ENCODE assay signal across 25 cellular contexts in the genomic region with DNA sequence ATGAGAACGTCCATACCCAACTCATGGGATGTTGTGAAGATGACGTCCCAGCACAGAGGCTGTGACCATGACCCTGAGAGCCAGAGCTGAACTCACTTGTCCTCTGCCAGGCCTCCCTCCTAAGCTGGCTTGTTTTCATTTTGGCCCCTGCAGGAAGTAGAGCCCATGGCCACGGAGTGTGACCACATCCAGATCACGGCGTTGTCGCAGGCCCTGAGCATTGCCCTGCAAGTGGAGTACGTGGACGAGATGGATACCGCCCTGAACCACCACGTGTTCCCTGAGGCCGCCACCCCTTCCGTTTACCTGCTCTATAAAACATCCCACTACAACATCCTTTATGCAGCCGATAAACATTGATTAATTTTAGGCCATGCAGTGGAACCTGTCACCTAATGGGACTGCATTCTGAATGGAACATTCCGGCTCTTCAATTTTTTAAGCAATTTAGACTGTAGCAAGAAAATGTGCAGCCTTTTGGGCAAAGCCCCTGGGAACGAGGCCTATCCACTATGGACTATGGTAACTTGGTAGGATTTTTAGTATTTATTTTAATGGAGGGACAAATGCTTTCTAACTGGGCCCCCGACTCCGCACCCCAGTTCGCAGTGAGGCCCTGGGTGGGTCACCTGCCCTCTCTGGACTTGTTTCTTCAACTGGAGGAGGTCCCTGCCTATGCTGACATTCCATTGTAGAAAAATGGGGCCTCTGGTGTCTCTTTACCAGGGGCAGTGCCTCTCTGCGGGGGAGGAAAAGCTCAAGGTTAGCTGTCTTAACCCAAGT. TPM values are rescaled to one million over a fixed set of nuclear protein-coding genes. Genes with fewer than 3 reads are reported as not detected.
A peak's percentile ranks its signal among the peaks of the same experiment; 100 is the strongest.
DNase-seq lines count a peak whose midpoint lies in the region; ATAC-seq and TF ChIP-seq lines count a peak whose summit lies in the region.
"Had no signal": no experiment of that assay in that cellular context is flagged by ENCODE, and none has a peak within 500 bp of the region (broad histone marks: within the 10 kb centered on the region; RNA-seq: fewer than 3 reads in every experiment).

No MANE protein-coding gene starts in this region.

- POLR2A ChIA-PET in activated CD8-positive, alpha-beta T cell treated with anti-CD3 and anti-CD28 coated beads, Interleukin-2, amount 10 ng/mL, durations not matched to agents 7 days and 5 days (lab: Charles Lee): no interaction called here
- POLR2A ChIA-PET in activated CD8-positive, alpha-beta T cell treated with anti-CD3 and anti-CD28 coated beads for 36 hours (lab: Charles Lee): interaction anchor here (0.5 to 2.4 kb wide), 5 partner anchors 11 to 36 kb away, joined by 3 to 9 read pairs (median 3); partner anchors contain the start of genes DDX24 and IFI27L1
- POLR2A ChIA-PET in naive thymus-derived CD4-positive, alpha-beta T cell (lab: Charles Lee): no interaction called here

- no peak for ATAC-seq in activated CD8-positive, alpha-beta T cell treated with anti-CD3 and anti-CD28 coated beads, Interleukin-2, amount 10 ng/mL, durations not matched to agents 7 days and 5 days
- no peak for ATAC-seq in activated CD8-positive, alpha-beta T cell treated with anti-CD3 and anti-CD28 coated beads for 36 hours
- no peak for ATAC-seq in RWPE2 (ENCODE audit: low read depth)
- no peak for ATAC-seq in stimulated activated effector memory CD8-positive, alpha-beta T cell treated with anti-CD3 and anti-CD28 coated beads, Interleukin-12 subunit alpha, Interleukin-12 subunit beta, amount 100 ng/mL, for 72 hours
- no peak for ATAC-seq in naive thymus-derived CD4-positive, alpha-beta T cell
- ATAC-seq: A549; lower lobe of right lung; stimulated activated naive CD8-positive, alpha-beta T cell treated with anti-CD3 and anti-CD28 coated beads, Interleukin-15, Interleukin-2, amounts not matched to agents 100 U/mL and 50 U/mL, for 24 hours had no signal

- H3K9me3 Mint-ChIP-seq in activated CD8-positive, alpha-beta T cell treated with anti-CD3 and anti-CD28 coated beads, Interleukin-2, amount 10 ng/mL, durations not matched to agents 7 days and 5 days (ENCODE audit: insufficient read depth): no peaks in the 10 kb centered on the region
- no peaks in the 10 kb centered on the region for H3K9me3 Mint-ChIP-seq in activated CD8-positive, alpha-beta T cell treated with anti-CD3 and anti-CD28 coated beads for 36 hours
- H3K9me3 Mint-ChIP-seq in endodermal cell: no peaks in the 10 kb centered on the region
- H3K9me3 Mint-ChIP-seq in stimulated activated effector memory CD8-positive, alpha-beta T cell treated with anti-CD3 and anti-CD28 coated beads, Interleukin-12 subunit alpha, Interleukin-12 subunit beta, amount 100 ng/mL, for 72 hours: no peaks in the 10 kb centered on the region
- H3K9me3 Mint-ChIP-seq in naive thymus-derived CD4-positive, alpha-beta T cell: peaks cover 0 to 1% (median 0%) of the 10 kb centered on the region in 11 donors
- H3K9me3 Mint-ChIP-seq: HFFc6 had no signal

- H3K23ac ChIP-seq in mesenchymal stem cell (ENCODE audit: low read length in 2 of 2): no peak overlapping the region

- H4K91ac ChIP-seq in mesenchymal stem cell (ENCODE audit: low read length): no peak overlapping the region

- H2BK15ac ChIP-seq in mesenchymal stem cell (ENCODE audit: low read depth, poor library complexity, severe bottlenecking): no peak overlapping the region

- WGBS in endodermal cell (ENCODE audit: insufficient coverage in 1 of 2, insufficient read length in 1 of 2), 2 experiments: 95 to 97% methylated on average over 16 to 19 of the region's 19 CpGs
- WGBS in mesenchymal stem cell: 97% methylated on average over 19 of the region's 19 CpGs

- no peak for DNase-seq in activated CD8-positive, alpha-beta T cell treated with anti-CD3 and anti-CD28 coated beads, Interleukin-2, amount 10 ng/mL, durations not matched to agents 7 days and 5 days
- DNase-seq in activated CD8-positive, alpha-beta T cell treated with anti-CD3 and anti-CD28 coated beads for 36 hours: no peak
- DNase-seq in RWPE2 (ENCODE audit: low spot score) (peak; percentile 54), endodermal cell (peak; percentile 17), G401 (ENCODE audit: low spot score) (no peak), mesenchymal stem cell (no peak)
- DNase-seq in stimulated activated effector memory CD8-positive, alpha-beta T cell treated with anti-CD3 and anti-CD28 coated beads, Interleukin-12 subunit alpha, Interleukin-12 subunit beta, amount 100 ng/mL, for 72 hours (ENCODE audit: low spot score in 2 of 2): no peak
- no peak for DNase-seq in naive thymus-derived CD4-positive, alpha-beta T cell
- DNase-seq: anterior cingulate cortex; Calu3; HFFc6; Karpas-422; lower lobe of right lung; NCI-H1694; NCI-H69; nucleus accumbens; stimulated activated CD4-positive, alpha-beta T cell treated with anti-CD3 and anti-CD28 coated beads, Interleukin-4, amount 100 ng/mL, for 1 hour; stimulated activated naive CD8-positive, alpha-beta T cell treated with anti-CD3 and anti-CD28 coated beads, Interleukin-15, Interleukin-2, amounts not matched to agents 100 U/mL and 50 U/mL, for 24 hours had no signal

- H3K27ac ChIP-seq in RWPE2 (ENCODE audit: poor library complexity, severe bottlenecking): no peak overlapping the region
- no peak overlapping the region for H3K27ac ChIP-seq in endodermal cell (ENCODE audit: low read depth, low read length)
- no peak overlapping the region for H3K27ac ChIP-seq in mesenchymal stem cell (ENCODE audit: low read length, poor library complexity, severe bottlenecking)
- no peak overlapping the region for H3K27ac ChIP-seq in naive thymus-derived CD4-positive, alpha-beta T cell (ENCODE audit: low read depth, low read length)
- H3K27ac ChIP-seq: A549, BLaER1, lower lobe of right lung, SK-N-MC, tibial artery had no signal

- no peak overlapping the region for H2BK12ac ChIP-seq in mesenchymal stem cell (ENCODE audit: low read length in 2 of 2)

- H2AFZ ChIP-seq in mesenchymal stem cell (ENCODE audit: low read depth, low read length): no peak overlapping the region

- H3K27me3 ChIP-seq in RWPE2 (ENCODE audit: insufficient read depth, poor library complexity, severe bottlenecking): no peaks in the 10 kb centered on the region
- no peaks in the 10 kb centered on the region for H3K27me3 ChIP-seq in endodermal cell (ENCODE audit: control insufficient read depth, insufficient read depth, low read length, poor library complexity, severe bottlenecking)
- H3K27me3 ChIP-seq in mesenchymal stem cell (ENCODE audit: control insufficient read depth in 1 of 2, insufficient read depth in 1 of 2, low read length in 2 of 2): no peaks in the 10 kb centered on the region
- H3K27me3 ChIP-seq in naive thymus-derived CD4-positive, alpha-beta T cell (ENCODE audit: control insufficient read depth in 2 of 2, insufficient read depth in 2 of 2, low read length in 2 of 2): no peaks in the 10 kb centered on the region
- H3K27me3 ChIP-seq: BLaER1, tibial artery had no signal

- no peaks in the 10 kb centered on the region for H3K4me1 ChIP-seq in RWPE2 (ENCODE audit: insufficient read depth, poor library complexity, severe bottlenecking)
- H3K4me1 ChIP-seq in endodermal cell (ENCODE audit: control insufficient read depth, insufficient read depth, low read length): no peaks in the 10 kb centered on the region
- peaks cover 9% of the 10 kb centered on the region for H3K4me1 ChIP-seq in mesenchymal stem cell (ENCODE audit: control insufficient read depth, insufficient read depth, low read depth, low read length)
- no peaks in the 10 kb centered on the region for H3K4me1 ChIP-seq in naive thymus-derived CD4-positive, alpha-beta T cell (ENCODE audit: control insufficient read depth in 2 of 2, insufficient read depth in 2 of 2, low read length in 2 of 2)
- H3K4me1 ChIP-seq: A549, BLaER1 had no signal

- H3K18ac ChIP-seq in mesenchymal stem cell (ENCODE audit: low read depth in 1 of 2, low read length in 2 of 2): no peak overlapping the region

- H2BK120ac ChIP-seq in mesenchymal stem cell (ENCODE audit: low read depth, low read length): no peak overlapping the region

- in situ Hi-C loops in G401 (cut with HindIII; ENCODE audit: low sequenced_read_pairs): loop anchor here (25.0 kb wide), 1 partner anchor 142 kb away; no protein-coding TSS in a partner anchor

- H3K9me3 ChIP-seq in RWPE2 (ENCODE audit: severe bottlenecking) (no peaks in the 10 kb centered on the region), endodermal cell (ENCODE audit: control insufficient read depth, low read length) (no peaks in the 10 kb centered on the region), mesenchymal stem cell (ENCODE audit: control insufficient read depth, low read length) (no peaks in the 10 kb centered on the region)
- H3K9me3 ChIP-seq in naive thymus-derived CD4-positive, alpha-beta T cell (ENCODE audit: control insufficient read depth in 2 of 3, low read length in 3 of 3): no peaks in the 10 kb centered on the region
- H3K9me3 ChIP-seq: A549, BLaER1, lower lobe of right lung, tibial artery had no signal

- intact Hi-C loops in activated CD8-positive, alpha-beta T cell treated with anti-CD3 and anti-CD28 coated beads for 36 hours (cut with micrococcal nuclease): no loop called here
- intact Hi-C loops in naive thymus-derived CD4-positive, alpha-beta T cell (cut with micrococcal nuclease): no loop called here

- H3K4me2 ChIP-seq in mesenchymal stem cell (ENCODE audit: low read length, poor library complexity, severe bottlenecking): no peak overlapping the region
- H3K4me2 ChIP-seq: A549, BLaER1 had no signal

- H3K9ac ChIP-seq in endodermal cell (ENCODE audit: extremely low read depth, low read length, poor library complexity, severe bottlenecking) (no peak overlapping the region), mesenchymal stem cell (ENCODE audit: low read length) (no peak overlapping the region)
- H3K9ac ChIP-seq: BLaER1 had no signal

- H3K27ac Mint-ChIP-seq in activated CD8-positive, alpha-beta T cell treated with anti-CD3 and anti-CD28 coated beads, Interleukin-2, amount 10 ng/mL, durations not matched to agents 7 days and 5 days: peak overlapping the region; percentile 48
- no peak overlapping the region for H3K27ac Mint-ChIP-seq in activated CD8-positive, alpha-beta T cell treated with anti-CD3 and anti-CD28 coated beads for 36 hours
- no peak overlapping the region for H3K27ac Mint-ChIP-seq in endodermal cell
- H3K27ac Mint-ChIP-seq in stimulated activated effector memory CD8-positive, alpha-beta T cell treated with anti-CD3 and anti-CD28 coated beads, Interleukin-12 subunit alpha, Interleukin-12 subunit beta, amount 100 ng/mL, for 72 hours: peak overlapping the region; percentile 20
- H3K27ac Mint-ChIP-seq in naive thymus-derived CD4-positive, alpha-beta T cell: peak overlapping the region in 4 of 9 donors; percentile 10 to 83 (median 36)
- H3K27ac Mint-ChIP-seq: HFFc6 had no signal

- peaks cover 8% of the 10 kb centered on the region for H3K4me1 Mint-ChIP-seq in activated CD8-positive, alpha-beta T cell treated with anti-CD3 and anti-CD28 coated beads, Interleukin-2, amount 10 ng/mL, durations not matched to agents 7 days and 5 days (ENCODE audit: low read depth)
- H3K4me1 Mint-ChIP-seq in activated CD8-positive, alpha-beta T cell treated with anti-CD3 and anti-CD28 coated beads for 36 hours (ENCODE audit: low read depth): no peaks in the 10 kb centered on the region
- H3K4me1 Mint-ChIP-seq in endodermal cell: no peaks in the 10 kb centered on the region
- H3K4me1 Mint-ChIP-seq in stimulated activated effector memory CD8-positive, alpha-beta T cell treated with anti-CD3 and anti-CD28 coated beads, Interleukin-12 subunit alpha, Interleukin-12 subunit beta, amount 100 ng/mL, for 72 hours: no peaks in the 10 kb centered on the region
- peaks cover 0 to under 1% (median 0%) of the 10 kb centered on the region in 7 donors for H3K4me1 Mint-ChIP-seq in naive thymus-derived CD4-positive, alpha-beta T cell

- no peak overlapping the region for H3K4me3 Mint-ChIP-seq in activated CD8-positive, alpha-beta T cell treated with anti-CD3 and anti-CD28 coated beads, Interleukin-2, amount 10 ng/mL, durations not matched to agents 7 days and 5 days
- H3K4me3 Mint-ChIP-seq in activated CD8-positive, alpha-beta T cell treated with anti-CD3 and anti-CD28 coated beads for 36 hours: no peak overlapping the region
- no peak overlapping the region for H3K4me3 Mint-ChIP-seq in endodermal cell
- H3K4me3 Mint-ChIP-seq in stimulated activated effector memory CD8-positive, alpha-beta T cell treated with anti-CD3 and anti-CD28 coated beads, Interleukin-12 subunit alpha, Interleukin-12 subunit beta, amount 100 ng/mL, for 72 hours: no peak overlapping the region
- H3K4me3 Mint-ChIP-seq in naive thymus-derived CD4-positive, alpha-beta T cell: peak overlapping the region in 1 of 10 donors; percentile 37
- H3K4me3 Mint-ChIP-seq: HFFc6 had no signal

- no peak overlapping the region for H3K4ac ChIP-seq in mesenchymal stem cell (ENCODE audit: low read depth in 1 of 2, low read length in 2 of 2)

- no peak overlapping the region for H3K14ac ChIP-seq in mesenchymal stem cell (ENCODE audit: low read length in 2 of 2)

- no peaks in the 10 kb centered on the region for H3K27me3 Mint-ChIP-seq in activated CD8-positive, alpha-beta T cell treated with anti-CD3 and anti-CD28 coated beads, Interleukin-2, amount 10 ng/mL, durations not matched to agents 7 days and 5 days (ENCODE audit: low read depth)
- no peaks in the 10 kb centered on the region for H3K27me3 Mint-ChIP-seq in activated CD8-positive, alpha-beta T cell treated with anti-CD3 and anti-CD28 coated beads for 36 hours
- no peaks in the 10 kb centered on the region for H3K27me3 Mint-ChIP-seq in endodermal cell (ENCODE audit: insufficient read depth)
- no peaks in the 10 kb centered on the region for H3K27me3 Mint-ChIP-seq in naive thymus-derived CD4-positive, alpha-beta T cell

- CTCF ChIA-PET in activated CD8-positive, alpha-beta T cell treated with anti-CD3 and anti-CD28 coated beads, Interleukin-2, amount 10 ng/mL, durations not matched to agents 7 days and 5 days (lab: Charles Lee): interaction anchor here (1.0 to 7.2 kb wide), 6 partner anchors 9 to 106 kb away, joined by 3 to 52 read pairs (median 4); no protein-coding TSS in a partner anchor
- CTCF ChIA-PET in activated CD8-positive, alpha-beta T cell treated with anti-CD3 and anti-CD28 coated beads for 36 hours (lab: Charles Lee): interaction anchor here (0.8 to 5.0 kb wide), 5 partner anchors 10 to 106 kb away, joined by 3 to 22 read pairs (median 3); no protein-coding TSS in a partner anchor
- CTCF ChIA-PET in naive thymus-derived CD4-positive, alpha-beta T cell (lab: Charles Lee): no interaction called here

- H3K36me3 Mint-ChIP-seq in activated CD8-positive, alpha-beta T cell treated with anti-CD3 and anti-CD28 coated beads, Interleukin-2, amount 10 ng/mL, durations not matched to agents 7 days and 5 days (ENCODE audit: low read depth): peaks cover 33% of the 10 kb centered on the region
- peaks cover 31% of the 10 kb centered on the region for H3K36me3 Mint-ChIP-seq in activated CD8-positive, alpha-beta T cell treated with anti-CD3 and anti-CD28 coated beads for 36 hours (ENCODE audit: low read depth)
- H3K36me3 Mint-ChIP-seq in endodermal cell (ENCODE audit: low read depth): peaks cover 38% of the 10 kb centered on the region
- peaks cover 77% of the 10 kb centered on the region for H3K36me3 Mint-ChIP-seq in stimulated activated effector memory CD8-positive, alpha-beta T cell treated with anti-CD3 and anti-CD28 coated beads, Interleukin-12 subunit alpha, Interleukin-12 subunit beta, amount 100 ng/mL, for 72 hours
- peaks cover 5 to 29% (median 14%) of the 10 kb centered on the region in 5 donors for H3K36me3 Mint-ChIP-seq in naive thymus-derived CD4-positive, alpha-beta T cell

- H3K79me1 ChIP-seq in mesenchymal stem cell (replicated peaks; ENCODE audit: low read length, poor library complexity, severe bottlenecking): peaks cover 27% of the 10 kb centered on the region

- H2AK5ac ChIP-seq in mesenchymal stem cell (ENCODE audit: low read length, severe bottlenecking): no peak overlapping the region

- H3K36me3 ChIP-seq in RWPE2 (ENCODE audit: low read depth) (peaks cover 45% of the 10 kb centered on the region), endodermal cell (ENCODE audit: control insufficient read depth, insufficient read depth, low read length) (peaks cover 41% of the 10 kb centered on the region), mesenchymal stem cell (ENCODE audit: control insufficient read depth in 1 of 2, insufficient read depth in 2 of 2, low read depth in 1 of 2, low read length in 2 of 2) (peaks cover 71 to 91% of the 10 kb centered on the region in 2 experiments)
- H3K36me3 ChIP-seq in naive thymus-derived CD4-positive, alpha-beta T cell (ENCODE audit: control insufficient read depth in 2 of 3, insufficient read depth in 3 of 3, low read length in 3 of 3): peaks cover 9 to 63% (median 23%) of the 10 kb centered on the region in 3 experiments

- no peak overlapping the region for H4K8ac ChIP-seq in mesenchymal stem cell (ENCODE audit: low read length)

- TF ChIP-seq CTCF in activated CD8-positive, alpha-beta T cell treated with anti-CD3 and anti-CD28 coated beads for 36 hours (IDR thresholded peaks at IDR 0.05): no peak
- TF ChIP-seq CTCF in RWPE2 (IDR thresholded peaks at IDR 0.05; ENCODE audit: poor library complexity, severe bottlenecking) (no peak), endodermal cell (conservative IDR thresholded peaks at IDR 0.05) (no peak)

- H2BK5ac ChIP-seq in mesenchymal stem cell (ENCODE audit: low read depth, low read length, poor library complexity, severe bottlenecking): no peak overlapping the region

- H3K4me3 ChIP-seq in RWPE2 (ENCODE audit: severe bottlenecking) (no peak overlapping the region), endodermal cell (ENCODE audit: low read length) (no peak overlapping the region), mesenchymal stem cell (ENCODE audit: insufficient read depth in 1 of 2, low read depth in 1 of 2, low read length in 2 of 2) (no peak overlapping the region)
- no peak overlapping the region for H3K4me3 ChIP-seq in naive thymus-derived CD4-positive, alpha-beta T cell (ENCODE audit: low read length)
- H3K4me3 ChIP-seq: A549, BLaER1, lower lobe of right lung, SK-N-MC, tibial artery had no signal

RNA-seq across cellular contexts. Expression of gene OTUB2, which starts 19.6 kb away (rescaled TPM):
- 1 to 10 TPM; 1.4 to 1.7 TPM for total RNA-seq in activated CD8-positive, alpha-beta T cell treated with anti-CD3 and anti-CD28 coated beads, Interleukin-2, amount 10 ng/mL, durations not matched to agents 7 days and 5 days
- under 1 TPM; 0.25 to 0.29 TPM for total RNA-seq in activated CD8-positive, alpha-beta T cell treated with anti-CD3 and anti-CD28 coated beads for 36 hours
- 1 to 10 TPM; 6.3 to 6.7 TPM for total RNA-seq in endodermal cell
- polyA plus RNA-seq in endodermal cell (2013, experiment 1 of 2): 6.3 TPM
- polyA plus RNA-seq in endodermal cell (2013, experiment 2 of 2): 5.1 TPM
- 1.5 and 3.3 TPM in 2 replicates for total RNA-seq in G401 (2014; rRNA removed; shearing (Covaris generic))
- polyA plus RNA-seq in mesenchymal stem cell (2013, experiment 1 of 2): 1.1 TPM
- polyA plus RNA-seq in mesenchymal stem cell (2013, experiment 2 of 2): 1.1 TPM
- 1 to 10 TPM in 1 of 5 experiments, under 1 TPM in 3, not detected in 1; 0.11 to 2.5 (median 0.63) TPM for total RNA-seq in naive thymus-derived CD4-positive, alpha-beta T cell
- under 1 TPM; 0.35 to 0.56 TPM for polyA plus RNA-seq in naive thymus-derived CD4-positive, alpha-beta T cell

RNA-seq across cellular contexts. Expression of gene DDX24, which starts 35.2 kb away (rescaled TPM):
- total RNA-seq in activated CD8-positive, alpha-beta T cell treated with anti-CD3 and anti-CD28 coated beads, Interleukin-2, amount 10 ng/mL, durations not matched to agents 7 days and 5 days: 100 to 1,000 TPM; 172 to 184 TPM
- total RNA-seq in activated CD8-positive, alpha-beta T cell treated with anti-CD3 and anti-CD28 coated beads for 36 hours: 100 to 1,000 TPM; 272 to 275 TPM
- 100 to 1,000 TPM; 131 to 137 TPM for total RNA-seq in endodermal cell
- polyA plus RNA-seq in endodermal cell (2013, experiment 1 of 2): 151 TPM
- polyA plus RNA-seq in endodermal cell (2013, experiment 2 of 2): 146 TPM
- 98.8 and 145 TPM in 2 replicates for total RNA-seq in G401 (2014; rRNA removed; shearing (Covaris generic))
- 132 TPM for polyA plus RNA-seq in mesenchymal stem cell (2013, experiment 1 of 2)
- 129 TPM for polyA plus RNA-seq in mesenchymal stem cell (2013, experiment 2 of 2)
- 100 to 1,000 TPM; 214 to 438 (median 333) TPM for total RNA-seq in naive thymus-derived CD4-positive, alpha-beta T cell
- 100 to 1,000 TPM; 190 to 306 TPM for polyA plus RNA-seq in naive thymus-derived CD4-positive, alpha-beta T cell

RNA-seq across cellular contexts. Expression of gene IFI27L1, which starts 35.4 kb away (rescaled TPM):
- total RNA-seq in activated CD8-positive, alpha-beta T cell treated with anti-CD3 and anti-CD28 coated beads, Interleukin-2, amount 10 ng/mL, durations not matched to agents 7 days and 5 days: 10 to 100 TPM; 34.7 to 41.3 TPM
- 10 to 100 TPM; 21.9 to 23.3 TPM for total RNA-seq in activated CD8-positive, alpha-beta T cell treated with anti-CD3 and anti-CD28 coated beads for 36 hours
- 10 to 100 TPM; 40.0 to 47.2 TPM for total RNA-seq in endodermal cell
- polyA plus RNA-seq in endodermal cell (2013, experiment 1 of 2): 25.0 TPM
- 20.8 TPM for polyA plus RNA-seq in endodermal cell (2013, experiment 2 of 2)
- 7.9 and 20.6 TPM in 2 replicates for total RNA-seq in G401 (2014; rRNA removed; shearing (Covaris generic))
- 20.5 TPM for polyA plus RNA-seq in mesenchymal stem cell (2013, experiment 1 of 2)
- polyA plus RNA-seq in mesenchymal stem cell (2013, experiment 2 of 2): 20.5 TPM
- 10 to 100 TPM in 2 of 5 experiments, 1 to 10 TPM in 3; 6.3 to 31.8 (median 8.2) TPM for total RNA-seq in naive thymus-derived CD4-positive, alpha-beta T cell
- polyA plus RNA-seq in naive thymus-derived CD4-positive, alpha-beta T cell: 1 to 10 TPM; 7.6 to 8.5 TPM

RNA-seq across cellular contexts. Expression of gene CCDC197, which starts 48.7 kb away (rescaled TPM):
- not detected for total RNA-seq in activated CD8-positive, alpha-beta T cell treated with anti-CD3 and anti-CD28 coated beads, Interleukin-2, amount 10 ng/mL, durations not matched to agents 7 days and 5 days
- not detected for total RNA-seq in activated CD8-positive, alpha-beta T cell treated with anti-CD3 and anti-CD28 coated beads for 36 hours
- total RNA-seq in endodermal cell: not detected
- not detected for polyA plus RNA-seq in endodermal cell (2013, experiment 1 of 2)
- not detected for polyA plus RNA-seq in endodermal cell (2013, experiment 2 of 2)
- total RNA-seq in G401 (2014; rRNA removed; shearing (Covaris generic)): not detected in 2 replicates
- polyA plus RNA-seq in mesenchymal stem cell (2013, experiment 1 of 2): not detected
- not detected for polyA plus RNA-seq in mesenchymal stem cell (2013, experiment 2 of 2)
- not detected for total RNA-seq in naive thymus-derived CD4-positive, alpha-beta T cell
- not detected for polyA plus RNA-seq in naive thymus-derived CD4-positive, alpha-beta T cell
- total RNA-seq: Calu3, epithelial cell of proximal tubule, fibroblast of villous mesenchyme, HFFc6, lower lobe of right lung, RPMI7951 had no signal
- polyA plus RNA-seq: A549 had no signal

Comparison
In these comparisons a context has a peak if more than half of its experiments do, and no peak if none do; other contexts are left out.
1. H3K27ac Mint-ChIP-seq: peak in activated CD8-positive, alpha-beta T cell treated with anti-CD3 and anti-CD28 coated beads, Interleukin-2, amount 10 ng/mL, durations not matched to agents 7 days and 5 days (single experiment) and stimulated activated effector memory CD8-positive, alpha-beta T cell treated with anti-CD3 and anti-CD28 coated beads, Interleukin-12 subunit alpha, Interleukin-12 subunit beta, amount 100 ng/mL, for 72 hours (single experiment); none in activated CD8-positive, alpha-beta T cell treated with anti-CD3 and anti-CD28 coated beads for 36 hours (single experiment) and endodermal cell (single experiment).
2. DNase-seq: peak in RWPE2 (single experiment) and endodermal cell (single experiment); none in activated CD8-positive, alpha-beta T cell treated with anti-CD3 and anti-CD28 coated beads, Interleukin-2, amount 10 ng/mL, durations not matched to agents 7 days and 5 days (single experiment), activated CD8-positive, alpha-beta T cell treated with anti-CD3 and anti-CD28 coated beads for 36 hours (single experiment), stimulated activated effector memory CD8-positive, alpha-beta T cell treated with anti-CD3 and anti-CD28 coated beads, Interleukin-12 subunit alpha, Interleukin-12 subunit beta, amount 100 ng/mL, for 72 hours (0 of 2), G401 (single experiment), mesenchymal stem cell (single experiment) and naive thymus-derived CD4-positive, alpha-beta T cell (0 of 9).